8 cellular contexts compared by ENCODE assay signal in the genomic region with DNA sequence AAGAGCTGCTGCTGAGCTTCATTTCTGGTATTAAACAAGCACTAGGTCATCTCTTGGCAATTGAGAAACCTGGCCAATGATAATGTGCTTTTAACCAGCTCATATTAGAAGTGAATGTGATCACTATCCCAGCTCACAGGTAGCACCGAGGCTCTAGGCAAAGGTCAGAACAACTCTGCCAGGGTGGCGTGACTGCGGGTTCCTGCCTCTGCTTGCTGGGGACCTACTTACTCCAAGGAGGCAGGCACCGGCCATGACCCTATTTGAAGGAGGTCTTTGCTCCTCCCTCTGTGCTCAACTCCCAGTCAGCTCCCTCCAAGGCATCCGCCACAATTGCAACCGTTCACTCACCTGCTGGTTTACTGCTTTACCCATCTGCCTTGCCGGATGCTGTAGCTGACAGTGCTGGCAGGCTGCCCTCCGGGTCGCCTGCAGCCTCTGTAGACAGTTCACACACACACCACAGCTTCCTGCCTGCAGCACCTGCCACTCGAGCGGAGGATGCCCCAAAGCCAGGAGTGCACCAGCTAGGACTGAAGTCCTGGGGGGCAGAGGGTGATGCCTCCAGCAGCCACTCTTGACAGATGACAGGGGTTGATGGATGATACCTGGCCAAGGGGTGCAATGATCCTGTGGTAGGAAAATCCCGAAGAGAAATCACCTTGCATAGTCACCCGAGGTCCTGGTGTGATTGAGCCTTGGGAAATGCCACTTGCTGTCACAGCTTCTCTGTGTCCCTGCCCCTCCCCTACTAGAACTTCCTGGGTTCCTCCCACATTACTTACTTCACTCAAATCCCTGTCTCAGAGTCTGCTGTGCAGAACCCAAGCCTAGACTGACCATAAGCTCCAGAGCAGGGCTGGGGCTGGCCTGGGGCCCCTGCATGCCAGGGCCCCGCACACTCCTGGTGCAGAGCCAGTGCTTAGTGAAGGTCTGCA. TPM values are rescaled to one million over a fixed set of nuclear protein-coding genes. Genes with fewer than 3 reads are reported as not detected.
DNase-seq lines count a peak whose midpoint lies in the region; ATAC-seq and TF ChIP-seq lines count a peak whose summit lies in the region.
"Had no signal": no experiment of that assay in that cellular context is flagged by ENCODE, and none has a peak within 500 bp of the region (broad histone marks: within the 10 kb centered on the region; RNA-seq: fewer than 3 reads in every experiment).

No MANE protein-coding gene starts in this region.

- TF ChIP-seq CTCF in progenitor cell of endocrine pancreas (IDR thresholded peaks at IDR 0.05; ENCODE audit: unreplicated experiment) (no peak), mesothelial cell of epicardium (IDR thresholded peaks at IDR 0.05; ENCODE audit: unreplicated experiment) (no peak)

- H3K9me3 Mint-ChIP-seq in progenitor cell of endocrine pancreas (ENCODE audit: low read depth) (no peaks in the 10 kb centered on the region), mesothelial cell of epicardium (no peaks in the 10 kb centered on the region)

- H3K36me3 Mint-ChIP-seq in progenitor cell of endocrine pancreas (ENCODE audit: insufficient read depth) (no peaks in the 10 kb centered on the region), mesothelial cell of epicardium (peaks cover 1% of the 10 kb centered on the region)

- peak; percentile 80 for ATAC-seq in GM21529 (IDR thresholded peaks at IDR 0.05; ENCODE audit: unreplicated experiment)

- peak; percentile 79 for DNase-seq in NCI-H2081 treated with DMSO at 0.1 percent for 48 hours (lab: John Stamatoyannopoulos, UW)
- peak; percentile 71 for DNase-seq in activated CD8-positive, alpha-beta memory T cell treated with anti-CD3 and anti-CD28 coated beads, Interleukin-2, amount 50 U/mL, for 48 hours
- DNase-seq in stimulated activated CD4-positive, alpha-beta T cell treated with anti-CD3 and anti-CD28 coated beads, Interleukin-15, amount 100 ng/mL, for 24 hours: peak; percentile 70
- no peak for DNase-seq in progenitor cell of endocrine pancreas (ENCODE audit: low spot score, unreplicated experiment)
- no peak for DNase-seq in mesothelial cell of epicardium (ENCODE audit: low spot score in 2 of 2, unreplicated experiment in 2 of 2)
- no peak for DNase-seq in foreskin melanocyte

- H3K27ac Mint-ChIP-seq in progenitor cell of endocrine pancreas (no peak overlapping the region), mesothelial cell of epicardium (no peak overlapping the region)

- H3K4me3 Mint-ChIP-seq in progenitor cell of endocrine pancreas (ENCODE audit: low read depth) (no peak overlapping the region), mesothelial cell of epicardium (no peak overlapping the region)

- no peaks in the 10 kb centered on the region for H3K4me1 Mint-ChIP-seq in progenitor cell of endocrine pancreas (ENCODE audit: low read depth)
- no peaks in the 10 kb centered on the region for H3K4me1 Mint-ChIP-seq in mesothelial cell of epicardium

- H3K27me3 Mint-ChIP-seq in progenitor cell of endocrine pancreas (peaks cover 70% of the 10 kb centered on the region), mesothelial cell of epicardium (ENCODE audit: low read depth) (peaks cover 85% of the 10 kb centered on the region)

RNA-seq across cellular contexts. Expression of a gene that starts 8.8 kb away (rescaled TPM):
- total RNA-seq in progenitor cell of endocrine pancreas (not detected in 2 replicates), mesothelial cell of epicardium (not detected in 3 replicates)
- total RNA-seq: endothelial cell of umbilical vein had no signal

RNA-seq across cellular contexts. Expression of a gene that starts 32.8 kb away (rescaled TPM):
- total RNA-seq in progenitor cell of endocrine pancreas (0.67 and 0.72 TPM in 2 replicates), mesothelial cell of epicardium (4.0 to 5.2 TPM (median 4.8 TPM) in 3 replicates)

Comparison
In these comparisons a context has a peak if more than half of its experiments do, and no peak if none do; other contexts are left out.
1. DNase-seq: peak in NCI-H2081 treated with DMSO at 0.1 percent for 48 hours (single experiment), activated CD8-positive, alpha-beta memory T cell treated with anti-CD3 and anti-CD28 coated beads, Interleukin-2, amount 50 U/mL, for 48 hours (single experiment) and stimulated activated CD4-positive, alpha-beta T cell treated with anti-CD3 and anti-CD28 coated beads, Interleukin-15, amount 100 ng/mL, for 24 hours (single experiment); none in progenitor cell of endocrine pancreas (single experiment), mesothelial cell of epicardium (0 of 2) and foreskin melanocyte (single experiment).